Comparison of ENCODE assay signal across 33 cellular contexts in the genomic region with DNA sequence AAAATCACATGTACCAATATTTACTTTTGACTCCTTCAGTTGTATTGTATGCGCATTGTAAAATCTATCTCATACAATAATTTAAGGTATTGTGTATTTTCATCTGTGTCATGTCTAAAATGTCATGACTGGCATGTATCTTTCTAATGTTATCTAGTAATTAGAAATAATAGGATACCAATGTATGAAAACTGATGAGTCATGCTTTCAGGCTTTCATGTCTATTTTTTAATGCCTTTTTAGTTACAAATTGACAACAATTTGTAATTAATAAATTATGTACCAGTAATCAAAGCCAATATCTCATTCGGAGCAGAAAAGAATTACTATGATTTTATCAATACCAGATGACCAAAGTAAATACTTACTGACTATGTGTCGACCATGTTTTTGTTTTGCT.
"Had no signal": no experiment of that assay in that cellular context is flagged by ENCODE, and none has a peak within 500 bp of the region (broad histone marks: within the 10 kb centered on the region; RNA-seq: fewer than 3 reads in every experiment).

No MANE protein-coding gene starts in this region.

- H3K4me1 ChIP-seq: adrenal gland, body of pancreas, breast epithelium had no signal

- DNase-seq: activated B cell treated with CpG ODN at 0.5 μM for 24 hours; activated CD4-positive, alpha-beta memory T cell treated with anti-CD3 and anti-CD28 coated beads for 36 hours; activated CD4-positive, alpha-beta T cell treated with anti-CD3 and anti-CD28 coated beads for 4 hours; activated CD4-positive, alpha-beta T cell treated with anti-CD3 and anti-CD28 coated beads, Interleukin-2, amount 10 ng/mL, durations not matched to agents 24 days and 14 days; activated CD4-positive, alpha-beta T cell treated with anti-CD3 and anti-CD28 coated beads, Interleukin-2, amount 50 U/mL, for 1 hour; activated CD4-positive, alpha-beta T cell treated with anti-CD3 and anti-CD28 coated beads, Interleukin-2, amount 50 U/mL, for 4 hours; activated CD4-positive, CD25-positive, alpha-beta regulatory T cell treated with anti-CD3 and anti-CD28 coated beads, Interleukin-2, amount 50 U/mL, for 72 hours; activated CD8-positive, alpha-beta memory T cell treated with anti-CD3 and anti-CD28 coated beads, Interleukin-2, amount 50 U/mL, for 4 hours; activated CD8-positive, alpha-beta T cell treated with anti-CD3 and anti-CD28 coated beads for 36 hours; activated effector memory CD4-positive, alpha-beta T cell treated with anti-CD3 and anti-CD28 coated beads, Interleukin-2, amount 50 U/mL, for 16 hours; activated gamma-delta T cell treated with Interleukin-2 at 50 U/mL for 16 hours; activated naive CD4-positive, alpha-beta T cell; activated naive CD4-positive, alpha-beta T cell treated with anti-CD3 and anti-CD28 coated beads for 36 hours; activated naive CD4-positive, alpha-beta T cell treated with anti-CD3 and anti-CD28 coated beads, Interleukin-2, amount 50 U/mL, for 16 hours; activated naive CD8-positive, alpha-beta T cell treated with anti-CD3 and anti-CD28 coated beads for 36 hours; activated T-cell treated with anti-CD3 and anti-CD28 coated beads for 4 hours; activated T-cell treated with anti-CD3 and anti-CD28 coated beads, Interleukin-2, amount 50 U/mL, for 1 hour; activated T-cell treated with anti-CD3 and anti-CD28 coated beads, Interleukin-2, amount 50 U/mL, for 4 hours; activated T-cell treated with anti-CD3 and anti-CD28 coated beads, Interleukin-2, amount 50 U/mL, for 72 hours; adrenal gland; amniotic stem cell; aorta; body of pancreas; brain microvascular endothelial cell; central memory CD4-positive, alpha-beta T cell; T-helper 2 cell; T-helper 9 cell had no signal

- ATAC-seq: activated CD8-positive, alpha-beta T cell treated with anti-CD3 and anti-CD28 coated beads for 36 hours; activated naive CD4-positive, alpha-beta T cell treated with anti-CD3 and anti-CD28 coated beads, Interleukin-2, amount 50 U/mL, for 72 hours; activated T-cell treated with anti-CD3 and anti-CD28 coated beads, Interleukin-2, amount 50 U/mL, for 4 hours; activated T-cell treated with anti-CD3 and anti-CD28 coated beads, Interleukin-2, amount 50 U/mL, for 72 hours; activated T-helper 17 cell treated with anti-CD3 and anti-CD28 coated beads, Interleukin-2, amount 50 U/mL, for 72 hours; body of pancreas had no signal

- FAIRE-seq: astrocyte, TTC549 had no signal

- H3K36me3 ChIP-seq: adrenal gland, brain microvascular endothelial cell, breast epithelium had no signal

- H3K27me3 ChIP-seq: adrenal gland, body of pancreas, brain microvascular endothelial cell, breast epithelium had no signal

- H3K27ac ChIP-seq: adrenal gland, body of pancreas, brain microvascular endothelial cell, breast epithelium, VCaP had no signal

- H3K4me3 ChIP-seq: adrenal gland, body of pancreas, breast epithelium had no signal

- H3K9me3 ChIP-seq: adrenal gland, body of pancreas, breast epithelium had no signal
